8 cellular contexts compared by ENCODE assay signal in the genomic region with DNA sequence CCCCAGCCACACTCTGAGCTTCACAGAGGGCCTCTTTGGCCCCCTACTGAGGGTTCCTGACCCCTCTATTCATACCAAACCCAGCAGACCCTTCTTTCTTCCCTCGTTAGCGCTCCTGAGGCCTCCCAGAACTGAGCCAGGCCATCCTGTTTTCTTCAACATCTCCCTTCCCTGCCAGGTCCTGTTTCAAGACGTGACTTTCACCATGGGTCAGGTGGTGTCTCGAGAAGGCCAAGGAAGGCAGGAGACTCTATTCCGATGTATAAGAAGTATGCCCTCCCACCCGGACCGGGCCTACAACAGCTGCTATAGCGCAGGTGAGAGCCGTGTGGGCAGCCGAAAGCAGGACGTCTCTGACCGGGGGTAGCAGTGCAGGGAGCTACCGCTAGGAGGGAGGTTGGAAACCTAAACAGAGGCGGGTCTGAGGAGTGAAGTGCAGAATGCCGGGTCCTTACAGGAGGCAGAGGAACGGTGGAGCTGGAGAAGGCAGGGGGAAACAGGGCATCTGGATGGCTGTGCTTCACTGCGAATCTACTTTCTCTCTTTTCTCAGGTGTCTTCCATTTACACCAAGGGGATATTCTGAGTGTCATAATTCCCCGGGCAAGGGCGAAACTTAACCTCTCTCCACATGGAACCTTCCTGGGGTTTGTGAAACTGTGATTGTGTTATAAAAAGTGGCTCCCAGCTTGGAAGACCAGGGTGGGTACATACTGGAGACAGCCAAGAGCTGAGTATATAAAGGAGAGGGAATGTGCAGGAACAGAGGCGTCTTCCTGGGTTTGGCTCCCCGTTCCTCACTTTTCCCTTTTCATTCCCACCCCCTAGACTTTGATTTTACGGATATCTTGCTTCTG. TPM values are rescaled to one million over a fixed set of nuclear protein-coding genes. Genes with fewer than 3 reads are reported as not detected.
DNase-seq lines count a peak whose midpoint lies in the region; ATAC-seq, FAIRE-seq and TF ChIP-seq lines count a peak whose summit lies in the region.

No MANE protein-coding gene starts in this region.

- no peak for TF ChIP-seq EP300 in esophagus muscularis mucosa (IDR thresholded peaks at IDR 0.05)

- H3K9me3 ChIP-seq in esophagus muscularis mucosa, result no peaks in the 10 kb centered on the region

- 27% methylated on average over 17 of the region's 22 CpGs for WGBS in esophagus muscularis mucosa

- no peak for FAIRE-seq in urothelium cell line (lab: Jason Lieb, UNC)

- DNase-seq in EH (ENCODE audit: low read depth) (peak; percentile 65), MV-4-11 (lab: John Stamatoyannopoulos, UW) (peak; percentile 54), esophagus muscularis mucosa (ENCODE audit: extremely low spot score) (no peak), natural killer cell (no peak), urothelium cell line (ENCODE audit: low spot score) (peak; percentile 56), T1000 (lab: John Stamatoyannopoulos, UW) (no peak)
- DNase-seq in activated CD8-positive, alpha-beta T cell treated with anti-CD3 and anti-CD28 coated beads, Interleukin-2, amount 10 ng/mL, durations not matched to agents 7 days and 5 days, result peak; percentile 75

- H3K36me3 ChIP-seq in esophagus muscularis mucosa, result peaks cover 15 to 27% (median 25%) of the 10 kb centered on the region in 4 donors

- peak overlapping the region; percentile 77 for H3K4me3 Mint-ChIP-seq in activated CD8-positive, alpha-beta T cell treated with anti-CD3 and anti-CD28 coated beads, Interleukin-2, amount 10 ng/mL, durations not matched to agents 7 days and 5 days
- peak overlapping the region; percentile 98 for H3K4me3 Mint-ChIP-seq in natural killer cell

- H3K27me3 Mint-ChIP-seq in activated CD8-positive, alpha-beta T cell treated with anti-CD3 and anti-CD28 coated beads, Interleukin-2, amount 10 ng/mL, durations not matched to agents 7 days and 5 days (ENCODE audit: low read depth), result no peaks in the 10 kb centered on the region
- H3K27me3 Mint-ChIP-seq in natural killer cell (ENCODE audit: low read depth in 2 of 2), result no peaks in the 10 kb centered on the region

- peak; percentile 25 for ATAC-seq in activated CD8-positive, alpha-beta T cell treated with anti-CD3 and anti-CD28 coated beads, Interleukin-2, amount 10 ng/mL, durations not matched to agents 7 days and 5 days
- ATAC-seq in natural killer cell (peak; percentile 20 to 48 (median 22)), HG03280 (IDR thresholded peaks at IDR 0.05; ENCODE audit: unreplicated experiment) (no peak)

- CTCF ChIA-PET in activated CD8-positive, alpha-beta T cell treated with anti-CD3 and anti-CD28 coated beads, Interleukin-2, amount 10 ng/mL, durations not matched to agents 7 days and 5 days (lab: Charles Lee), result interaction anchor here (0.6 to 6.1 kb wide), 61 partner anchors 8 to 322 kb away, joined by 3 to 264 read pairs (median 5); a partner anchor contains a TSS

- peak overlapping the region; percentile 74 to 96 (median 88) for H3K4me3 ChIP-seq in esophagus muscularis mucosa

- no peaks in the 10 kb centered on the region for H3K9me3 Mint-ChIP-seq in activated CD8-positive, alpha-beta T cell treated with anti-CD3 and anti-CD28 coated beads, Interleukin-2, amount 10 ng/mL, durations not matched to agents 7 days and 5 days (ENCODE audit: insufficient read depth)
- H3K9me3 Mint-ChIP-seq in natural killer cell, result no peaks in the 10 kb centered on the region

- no peak for TF ChIP-seq POLR2A in esophagus muscularis mucosa (IDR thresholded peaks at IDR 0.05; ENCODE audit: low read depth)

- peaks cover 61 to 80% (median 70%) of the 10 kb centered on the region in 4 donors for H3K4me1 ChIP-seq in esophagus muscularis mucosa

- TF ChIP-seq CTCF in esophagus muscularis mucosa (IDR thresholded peaks at IDR 0.05) (peak; percentile 53 to 64 (median 63)), natural killer cell (IDR thresholded peaks at IDR 0.05) (no peak)

- H3K4me1 Mint-ChIP-seq in activated CD8-positive, alpha-beta T cell treated with anti-CD3 and anti-CD28 coated beads, Interleukin-2, amount 10 ng/mL, durations not matched to agents 7 days and 5 days (ENCODE audit: low read depth), result peaks cover 67% of the 10 kb centered on the region
- peaks cover 25 to 38% of the 10 kb centered on the region in 2 donors for H3K4me1 Mint-ChIP-seq in natural killer cell

- intact Hi-C loops in esophagus muscularis mucosa (cut with DNase I), result loop anchor here (2.0 kb wide), 1 partner anchor 206 kb away; a partner anchor contains a TSS
- intact Hi-C loops in natural killer cell (cut with micrococcal nuclease), result loop anchor here (1.0 to 5.0 kb wide), 8 partner anchors 12 to 308 kb away; a partner anchor contains a TSS

- peaks cover 60% of the 10 kb centered on the region for H3K36me3 Mint-ChIP-seq in activated CD8-positive, alpha-beta T cell treated with anti-CD3 and anti-CD28 coated beads, Interleukin-2, amount 10 ng/mL, durations not matched to agents 7 days and 5 days (ENCODE audit: low read depth)
- no peaks in the 10 kb centered on the region for H3K36me3 Mint-ChIP-seq in natural killer cell

- POLR2A ChIA-PET in activated CD8-positive, alpha-beta T cell treated with anti-CD3 and anti-CD28 coated beads, Interleukin-2, amount 10 ng/mL, durations not matched to agents 7 days and 5 days (lab: Charles Lee), result interaction anchor here (0.7 to 3.2 kb wide), 19 partner anchors 8 to 224 kb away, joined by 3 to 32 read pairs (median 4); a partner anchor contains a TSS

- H3K27ac Mint-ChIP-seq in activated CD8-positive, alpha-beta T cell treated with anti-CD3 and anti-CD28 coated beads, Interleukin-2, amount 10 ng/mL, durations not matched to agents 7 days and 5 days, result peak overlapping the region; percentile 87
- peak overlapping the region; percentile 97 to 99 for H3K27ac Mint-ChIP-seq in natural killer cell

- peak overlapping the region; percentile 89 to 99 (median 93) for H3K27ac ChIP-seq in esophagus muscularis mucosa (replicated peaks in 1 of 4)

- H3K27me3 ChIP-seq in esophagus muscularis mucosa, result no peaks in the 10 kb centered on the region

RNA-seq across cellular contexts. Expression of a gene that starts 1.3 kb away (rescaled TPM):
- 10 to 100 TPM; 54.4 to 62.0 TPM for total RNA-seq in activated CD8-positive, alpha-beta T cell treated with anti-CD3 and anti-CD28 coated beads, Interleukin-2, amount 10 ng/mL, durations not matched to agents 7 days and 5 days
- total RNA-seq in esophagus muscularis mucosa, result 10 to 100 TPM; 54.0 to 79.1 (median 72.4) TPM
- total RNA-seq in natural killer cell, result 10 to 100 TPM; 36.9 to 42.3 (median 39.1) TPM

RNA-seq across cellular contexts. Expression of a gene that starts 1.9 kb away (rescaled TPM):
- total RNA-seq in activated CD8-positive, alpha-beta T cell treated with anti-CD3 and anti-CD28 coated beads, Interleukin-2, amount 10 ng/mL, durations not matched to agents 7 days and 5 days, result 1 to 10 TPM; 8.0 to 9.0 TPM
- total RNA-seq in esophagus muscularis mucosa (10 to 100 TPM; 13.4 to 25.8 (median 22.4) TPM), natural killer cell (10 to 100 TPM in 1 of 3 donors, 1 to 10 TPM in 2; 2.7 to 11.1 (median 2.7) TPM)

RNA-seq across cellular contexts. Expression of a gene that starts 11.5 kb away (rescaled TPM):
- total RNA-seq in activated CD8-positive, alpha-beta T cell treated with anti-CD3 and anti-CD28 coated beads, Interleukin-2, amount 10 ng/mL, durations not matched to agents 7 days and 5 days, result 100 to 1,000 TPM in 1 of 2 experiments, 10 to 100 TPM in 1; 93.7 to 100 TPM
- total RNA-seq in esophagus muscularis mucosa (100 to 1,000 TPM; 102 to 136 (median 122) TPM), natural killer cell (10 to 100 TPM; 49.1 to 62.6 (median 60.3) TPM)

RNA-seq across cellular contexts. Expression of a gene that starts 19.0 kb away (rescaled TPM):
- total RNA-seq in activated CD8-positive, alpha-beta T cell treated with anti-CD3 and anti-CD28 coated beads, Interleukin-2, amount 10 ng/mL, durations not matched to agents 7 days and 5 days, result 10 to 100 TPM in 1 of 2 experiments, 1 to 10 TPM in 1; 9.4 to 10.7 TPM
- total RNA-seq in esophagus muscularis mucosa, result 10 to 100 TPM; 34.5 to 70.7 (median 44.7) TPM
- 10 to 100 TPM in 2 of 3 donors, 1 to 10 TPM in 1; 1.4 to 24.7 (median 13.0) TPM for total RNA-seq in natural killer cell

RNA-seq across cellular contexts. Expression of a gene that starts 23.3 kb away (rescaled TPM):
- total RNA-seq in activated CD8-positive, alpha-beta T cell treated with anti-CD3 and anti-CD28 coated beads, Interleukin-2, amount 10 ng/mL, durations not matched to agents 7 days and 5 days, result 10 to 100 TPM; 69.0 to 70.4 TPM
- total RNA-seq in esophagus muscularis mucosa (10 to 100 TPM; 26.0 to 50.4 (median 31.5) TPM), natural killer cell (10 to 100 TPM; 26.3 to 29.2 (median 27.1) TPM)

Comparison
In these comparisons a context has a peak if more than half of its experiments do, and no peak if none do; other contexts are left out.
1. DNase-seq: peak in EH (single experiment), MV-4-11 (single experiment), activated CD8-positive, alpha-beta T cell treated with anti-CD3 and anti-CD28 coated beads, Interleukin-2, amount 10 ng/mL, durations not matched to agents 7 days and 5 days (single experiment) and urothelium cell line (single experiment); none in esophagus muscularis mucosa (single experiment), natural killer cell (single experiment) and T1000 (single experiment).